ENCODE assay signal across 18 cellular contexts in the genomic region with DNA sequence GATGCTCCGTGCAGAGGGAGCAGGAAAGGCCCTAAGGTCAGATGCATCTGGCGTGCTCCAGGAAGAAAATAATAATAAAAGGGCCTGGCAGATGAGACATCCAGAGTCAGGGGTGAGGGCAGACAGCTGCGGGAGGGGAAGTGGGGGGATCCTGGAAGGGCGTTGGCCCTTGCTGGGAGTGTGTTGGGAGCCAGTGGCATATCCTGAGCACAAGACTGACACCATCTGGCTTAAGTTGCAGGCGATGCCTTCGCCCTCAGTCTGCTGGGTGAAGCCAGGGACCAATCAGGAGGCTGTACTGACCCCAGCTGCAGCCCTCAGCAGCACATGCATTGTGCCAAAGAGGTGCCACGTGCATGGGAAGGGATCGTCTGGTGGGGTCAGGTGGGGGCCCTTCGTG. TPM values are rescaled to one million over a fixed set of nuclear protein-coding genes. Genes with fewer than 3 reads are reported as not detected.
DNase-seq lines count a peak whose midpoint lies in the region; ATAC-seq, FAIRE-seq and TF ChIP-seq lines count a peak whose summit lies in the region.
"Had no signal": no experiment of that assay in that cellular context is flagged by ENCODE, and none has a peak within 500 bp of the region (broad histone marks: within the 10 kb centered on the region; RNA-seq: fewer than 3 reads in every experiment).

No MANE protein-coding gene starts in this region.

- no peaks in the 10 kb centered on the region for H3K36me3 ChIP-seq in right lobe of liver
- no peaks in the 10 kb centered on the region for H3K36me3 ChIP-seq in HepG2 (replicated peaks in 1 of 2; ENCODE audit: control insufficient read depth in 1 of 2, insufficient read depth in 2 of 2, low read length in 2 of 2)
- no peaks in the 10 kb centered on the region for H3K36me3 ChIP-seq in GM12878 (ENCODE audit: control insufficient read depth in 2 of 2, insufficient read depth in 2 of 2, low read length in 1 of 2)
- no peaks in the 10 kb centered on the region for H3K36me3 ChIP-seq in effector memory CD4-positive, alpha-beta T cell (ENCODE audit: control insufficient read depth, insufficient read depth, low read length)
- H3K36me3 ChIP-seq: neutrophil had no signal

- FAIRE-seq in HepG2 (lab: Jason Lieb, UNC): no peak
- no peak for FAIRE-seq in GM12878 (lab: Jason Lieb, UNC)

- in situ Hi-C loops in HepG2 (cut with HindIII; ENCODE audit: extremely low pct_ligation_motif_present, low pct_unique_long_range_greater_than_20kb) (loop anchor here (10.0 kb wide), 1 partner anchor 366 kb away; no protein-coding TSS in a partner anchor), GM12878 (cut with MboI) (no loop called here)

- 17% methylated on average over 6 of the region's 9 CpGs for WGBS in right lobe of liver (ENCODE audit: insufficient coverage, low coverage, low lambda C conversion rate, missing lambda C conversion rate)
- WGBS in HepG2 (ENCODE audit: low lambda C conversion rate): 5% methylated on average over 9 of the region's 9 CpGs
- 28% methylated on average over 9 of the region's 9 CpGs for WGBS in GM12878 (ENCODE audit: insufficient coverage, insufficient replicate concordance, low lambda C conversion rate, missing lambda C conversion rate)

- peak in 3 of 4 donors; percentile 16 to 33 (median 31) for ATAC-seq in right lobe of liver
- ATAC-seq in HepG2: no peak
- peak; percentile 40 for ATAC-seq in GM12878
- ATAC-seq in GM18498 (IDR thresholded peaks at IDR 0.05; ENCODE audit: unreplicated experiment): no peak
- ATAC-seq: sciatic nerve had no signal

- SMC1A ChIA-PET in GM12878 (lab: Charles Lee; ENCODE audit: uncharacterized antibody, unreplicated experiment): interaction anchor here (0.6 to 3.5 kb wide), 14 partner anchors 9 to 320 kb away, joined by 3 to 22 read pairs (median 4); no protein-coding TSS in a partner anchor

- TF ChIP-seq EP300 in HepG2 (IDR thresholded peaks at IDR 0.05; ENCODE audit: low read depth in 2 of 2, low read length in 2 of 2): no peak
- TF ChIP-seq EP300 in HepG2 (CRISPR knock-in tag; IDR thresholded peaks at IDR 0.05; ENCODE audit: borderline replicate concordance): no peak
- no peak for TF ChIP-seq EP300 in GM12878 (IDR thresholded peaks at IDR 0.05; ENCODE audit: borderline replicate concordance in 1 of 2, control insufficient read depth in 1 of 2, low read depth in 2 of 2, low read length in 2 of 2)

- no peak overlapping the region for H3K4me2 ChIP-seq in HepG2 (ENCODE audit: low read depth, low read length)
- H3K4me2 ChIP-seq in GM12878 (ENCODE audit: control insufficient read depth, insufficient read depth): no peak overlapping the region

- no peaks in the 10 kb centered on the region for H3K27me3 ChIP-seq in right lobe of liver
- H3K27me3 ChIP-seq in HepG2 (ENCODE audit: control insufficient read depth in 1 of 2, insufficient read depth in 2 of 2, low read length in 2 of 2): peaks cover 12 to 73% of the 10 kb centered on the region in 2 experiments; a peak in 4 of 5 replicates
- H3K27me3 ChIP-seq in GM12878 (replicated peaks in 1 of 2; ENCODE audit: control insufficient read depth in 2 of 2, insufficient read depth in 2 of 2, low read length in 1 of 2): no peaks in the 10 kb centered on the region
- H3K27me3 ChIP-seq in effector memory CD4-positive, alpha-beta T cell (replicated peaks; ENCODE audit: control insufficient read depth, insufficient read depth, low read length, poor library complexity, severe bottlenecking): peaks cover 5% of the 10 kb centered on the region

- TF ChIP-seq RAD21 in HepG2 (CRISPR knock-in tag; IDR thresholded peaks at IDR 0.05): no peak
- TF ChIP-seq RAD21 in GM12878 (IDR thresholded peaks at IDR 0.05; ENCODE audit: insufficient read depth, low read depth, low read length): no peak

- BruUV-seq in HepG2 (replicated peaks; lab: Mats Ljungman, UMichigan): no TSS peak
- BruUV-seq in GM12878 (replicated peaks; lab: Mats Ljungman, UMichigan): no TSS peak

- RAD21 ChIA-PET in GM12878 (lab: Charles Lee; ENCODE audit: unreplicated experiment): interaction anchor here (0.7 to 3.2 kb wide), 11 partner anchors 9 to 336 kb away, joined by 3 to 16 read pairs (median 4); no protein-coding TSS in a partner anchor

- H2AFZ ChIP-seq in HepG2 (ENCODE audit: low read length) (no peak overlapping the region), GM12878 (ENCODE audit: control insufficient read depth, low read depth, low read length) (no peak overlapping the region)

- TF ChIP-seq CTCF in right lobe of liver (IDR thresholded peaks at IDR 0.05) (no peak), HepG2 (CRISPR knock-in tag; IDR thresholded peaks at IDR 0.05) (no peak; the same call in 1 of the 2 replicates), GM12878 (IDR thresholded peaks at IDR 0.05 in 2 of 3, conservative IDR thresholded peaks at IDR 0.05 in 1 of 3; ENCODE audit: control insufficient read depth in 2 of 3, extremely low read depth in 1 of 3, insufficient read depth in 1 of 3, low read depth in 3 of 3, low read length in 3 of 3) (peak in 1 of 3 experiments; percentile 19; a peak in 1 of 6 replicates)

- no peaks in the 10 kb centered on the region for H3K9me3 ChIP-seq in right lobe of liver
- H3K9me3 ChIP-seq in HepG2 (ENCODE audit: low read length): no peaks in the 10 kb centered on the region
- H3K9me3 ChIP-seq in GM12878 (replicated peaks; ENCODE audit: control insufficient read depth, insufficient read depth, low read length): no peaks in the 10 kb centered on the region; the same call in 2 of the 3 replicates
- H3K9me3 ChIP-seq in effector memory CD4-positive, alpha-beta T cell (ENCODE audit: control insufficient read depth, low read length): no peaks in the 10 kb centered on the region
- H3K9me3 ChIP-seq: neutrophil had no signal

- H3K79me2 ChIP-seq in HepG2 (ENCODE audit: insufficient read depth, low read length) (no peaks in the 10 kb centered on the region), GM12878 (ENCODE audit: control insufficient read depth, insufficient read depth, low read length) (no peaks in the 10 kb centered on the region)

- CTCF ChIA-PET in HepG2 (lab: Yijun Ruan, JAX; ENCODE audit: low intra/inter-chr PET ratio, low total read pairs): no interaction called here
- CTCF ChIA-PET in GM12878 (lab: Yijun Ruan, JAX): interaction anchor here (1.1 to 3.0 kb wide), 7 partner anchors 10 to 467 kb away, joined by 3 to 14 read pairs (median 4); no protein-coding TSS in a partner anchor

- H4K20me1 ChIP-seq in HepG2 (ENCODE audit: insufficient read depth, low read length): no peaks in the 10 kb centered on the region
- H4K20me1 ChIP-seq in GM12878 (ENCODE audit: control insufficient read depth, insufficient read depth): no peaks in the 10 kb centered on the region

- no peak for TF ChIP-seq POLR2A in right lobe of liver (IDR thresholded peaks at IDR 0.05)
- no peak for TF ChIP-seq POLR2A in HepG2 (IDR thresholded peaks at IDR 0.05; ENCODE audit: insufficient read depth in 1 of 2, low read depth in 2 of 2, low read length in 2 of 2)
- TF ChIP-seq POLR2A in GM12878 (IDR thresholded peaks at IDR 0.05; ENCODE audit: low read depth, low read length): no peak

- H3K27ac ChIP-seq in right lobe of liver: no peak overlapping the region
- H3K27ac ChIP-seq in HepG2 (ENCODE audit: extremely low read length, insufficient read depth, low read length): no peak overlapping the region
- no peak overlapping the region for H3K27ac ChIP-seq in GM12878 (ENCODE audit: control insufficient read depth, insufficient read depth)
- no peak overlapping the region for H3K27ac ChIP-seq in effector memory CD4-positive, alpha-beta T cell (ENCODE audit: insufficient read depth, low read length, poor library complexity, severe bottlenecking)
- H3K27ac ChIP-seq: neutrophil, VCaP had no signal

- POLR2A ChIA-PET in HepG2 (lab: Yijun Ruan, JAX): no interaction called here
- POLR2A ChIA-PET in GM12878 (lab: Charles Lee): interaction anchor here (0.7 to 1.9 kb wide), 4 partner anchors 11 to 176 kb away, joined by 4 to 7 read pairs (median 6); no protein-coding TSS in a partner anchor

- DNase-seq in right lobe of liver: no peak
- DNase-seq in HepG2 (ENCODE audit: low spot score): no peak
- peak; percentile 44 for DNase-seq in NCI-H69 (lab: John Stamatoyannopoulos, UW)
- DNase-seq in GM12878 (ENCODE audit: low read depth, low spot score): no peak
- no peak for DNase-seq in NCI-H345 (lab: John Stamatoyannopoulos, UW)
- DNase-seq in NCI-H128 (lab: John Stamatoyannopoulos, UW; ENCODE audit: unreplicated experiment): no peak
- no peak for DNase-seq in effector memory CD4-positive, alpha-beta T cell
- DNase-seq: caudate nucleus; GDM1; stimulated activated CD4-positive, alpha-beta T cell treated with anti-CD3 and anti-CD28 coated beads, Interleukin-2, amount 100 ng/mL, for 24 hours had no signal

- intact Hi-C loops in right lobe of liver (cut with DNase I) (loop anchor here in 1 of 2 donors (10.0 kb wide), 1 partner anchor 296 kb away; no protein-coding TSS in a partner anchor), HepG2 (cut with micrococcal nuclease; ENCODE audit: unreplicated experiment) (loop anchor here (10.0 kb wide), 1 partner anchor 286 kb away; the partner anchor contains the start of gene ZFP62), GM12878 (cut with micrococcal nuclease; ENCODE audit: unreplicated experiment) (loop anchor here (10.0 kb wide), 4 partner anchors 46 to 346 kb away; partner anchors contain the start of gene MGAT1)

- no peak overlapping the region for H3K9ac ChIP-seq in HepG2 (ENCODE audit: insufficient read depth, low read depth, low read length)
- no peak overlapping the region for H3K9ac ChIP-seq in GM12878 (ENCODE audit: control insufficient read depth, insufficient read depth, low read length)

- H3K4me1 ChIP-seq in right lobe of liver: no peaks in the 10 kb centered on the region
- no peaks in the 10 kb centered on the region for H3K4me1 ChIP-seq in HepG2 (ENCODE audit: insufficient read depth, low read length)
- 0 out of 2 replicates have a peak, but pooled peaks cover 6% of the 10 kb centered on the region for H3K4me1 ChIP-seq in GM12878 (ENCODE audit: control insufficient read depth, insufficient read depth, low read length)
- H3K4me1 ChIP-seq in effector memory CD4-positive, alpha-beta T cell (ENCODE audit: control insufficient read depth, insufficient read depth, low read length, poor library complexity, severe bottlenecking): no peaks in the 10 kb centered on the region

- no peak overlapping the region for H3K4me3 ChIP-seq in right lobe of liver
- H3K4me3 ChIP-seq in HepG2 (replicated peaks in 1 of 3; ENCODE audit: insufficient read depth in 1 of 3, low read depth in 2 of 3, low read length in 3 of 3): no peak overlapping the region
- no peak overlapping the region for H3K4me3 ChIP-seq in GM12878
- no peak overlapping the region for H3K4me3 ChIP-seq in effector memory CD4-positive, alpha-beta T cell (ENCODE audit: insufficient read depth, low read depth, low read length, poor library complexity, severe bottlenecking)

RNA-seq across cellular contexts. Expression of gene OR2V2, which starts 3.8 kb away (rescaled TPM):
- total RNA-seq in right lobe of liver (not detected), HepG2 (2016; rRNA removed; fragmentation: Illumina TruSeq; extraction: Trizol) (not detected in 2 replicates), GM12878 (2014; rRNA removed) (not detected in 2 replicates), GM12878 (2014; rRNA removed; fragmentation: Illumina TruSeq; extraction: Trizol) (not detected in 2 replicates), GM12878 (2021) (not detected in 2 replicates)
- total RNA-seq in HepG2 (2016; cell fraction: cytosol; rRNA removed; fragmentation: Illumina TruSeq; extraction: Trizol; ENCODE audit: low read depth): not detected in 2 replicates
- total RNA-seq in HepG2 (2016; cell fraction: insoluble cytoplasmic fraction; rRNA removed; fragmentation: Illumina TruSeq; extraction: Trizol): not detected in 2 replicates
- not detected in 2 replicates for total RNA-seq in HepG2 (2016; cell fraction: membrane; rRNA removed; fragmentation: Illumina TruSeq; extraction: Trizol)
- not detected in 2 replicates for total RNA-seq in HepG2 (2016; cell fraction: nucleus; rRNA removed; fragmentation: Illumina TruSeq; extraction: Trizol)
- polyA plus RNA-seq in HepG2 (2011; rRNA removed) (not detected in 2 replicates), GM12878 (2011; rRNA removed) (0.14 and 0.26 TPM in 2 replicates), GM12878 (2014; fragmentation: Illumina TruSeq; extraction: Trizol) (0.11 TPM in 1 of 2 replicates, not detected in the other), GM12878 (2014; fragmentation: Nextera tagmentation; extraction: Ambion mirVana) (not detected), GM12878 (2014; rRNA removed) (not detected in 2 replicates), GM12878 (2016; fragmentation: Nextera tagmentation; extraction: Ambion mirVana) (not detected)
- not detected in 2 replicates for polyA plus RNA-seq in HepG2 (2011; cell fraction: cytosol; rRNA removed)
- polyA plus RNA-seq in HepG2 (2011; cell fraction: nucleus; rRNA removed): not detected in 2 replicates
- not detected in 2 replicates for polyA plus RNA-seq in HepG2 (2012)
- polyA plus RNA-seq in HepG2 (2016; cell fraction: cytosol; fragmentation: Illumina TruSeq; extraction: Trizol; ENCODE audit: low read depth): not detected in 2 replicates
- not detected in 2 replicates for polyA plus RNA-seq in HepG2 (2016; cell fraction: insoluble cytoplasmic fraction; fragmentation: Illumina TruSeq; extraction: Trizol; ENCODE audit: low read depth)
- polyA plus RNA-seq in HepG2 (2016; cell fraction: membrane; fragmentation: Illumina TruSeq; extraction: Trizol; ENCODE audit: low read depth): not detected in 2 replicates
- polyA plus RNA-seq in HepG2 (2016; cell fraction: nucleus; fragmentation: Illumina TruSeq; extraction: Trizol; ENCODE audit: insufficient read depth, low read depth): not detected in 2 replicates
- not detected in 2 replicates for polyA minus RNA-seq in HepG2 (2011; rRNA and poly(A)+ RNA removed; ENCODE audit: low replicate concordance)
- polyA minus RNA-seq in HepG2 (2011; cell fraction: cytosol; rRNA and poly(A)+ RNA removed): not detected in 2 replicates
- not detected in 2 replicates for polyA minus RNA-seq in HepG2 (2011; cell fraction: nucleus; rRNA and poly(A)+ RNA removed)
- 0.20 and 0.56 TPM in 2 replicates for total RNA-seq in GM12878 (2013; cell fraction: nucleolus; rRNA removed)
- polyA plus RNA-seq in GM12878 (2011; ENCODE audit: low read depth): not detected
- 0.09 and 0.13 TPM in 2 replicates for polyA plus RNA-seq in GM12878 (2011; cell fraction: cytosol; rRNA removed)
- polyA plus RNA-seq in GM12878 (2011; cell fraction: nucleus; rRNA removed): 0.22 and 0.25 TPM in 2 replicates
- not detected in 2 replicates for polyA plus RNA-seq in GM12878 (2012)
- 0.05 and 0.88 TPM in 2 replicates for polyA minus RNA-seq in GM12878 (2011; rRNA and poly(A)+ RNA removed)
- polyA minus RNA-seq in GM12878 (2011; cell fraction: cytosol; rRNA and poly(A)+ RNA removed): not detected in 2 replicates
- 0.24 and 0.29 TPM in 2 replicates for polyA minus RNA-seq in GM12878 (2011; cell fraction: nucleus; rRNA and poly(A)+ RNA removed)
- total RNA-seq: fibroblast of lung, kidney epithelial cell, sciatic nerve, subcutaneous adipose tissue had no signal
- polyA plus RNA-seq: adipose tissue, fibroblast of lung had no signal

RNA-seq across cellular contexts. Expression of gene OR2V1, which starts 20.2 kb away (rescaled TPM):
- total RNA-seq in right lobe of liver: not detected
- not detected in 2 replicates for total RNA-seq in HepG2 (2016; rRNA removed; fragmentation: Illumina TruSeq; extraction: Trizol)
- not detected in 2 replicates for total RNA-seq in HepG2 (2016; cell fraction: cytosol; rRNA removed; fragmentation: Illumina TruSeq; extraction: Trizol; ENCODE audit: low read depth)
- total RNA-seq in HepG2 (2016; cell fraction: insoluble cytoplasmic fraction; rRNA removed; fragmentation: Illumina TruSeq; extraction: Trizol): not detected in 2 replicates
- total RNA-seq in HepG2 (2016; cell fraction: membrane; rRNA removed; fragmentation: Illumina TruSeq; extraction: Trizol): not detected in 2 replicates
- not detected in 2 replicates for total RNA-seq in HepG2 (2016; cell fraction: nucleus; rRNA removed; fragmentation: Illumina TruSeq; extraction: Trizol)
- polyA plus RNA-seq in HepG2 (2011; rRNA removed): not detected in 2 replicates
- polyA plus RNA-seq in HepG2 (2011; cell fraction: cytosol; rRNA removed): not detected in 2 replicates
- polyA plus RNA-seq in HepG2 (2011; cell fraction: nucleus; rRNA removed): not detected in 2 replicates
- polyA plus RNA-seq in HepG2 (2012): not detected in 2 replicates
- polyA plus RNA-seq in HepG2 (2016; cell fraction: cytosol; fragmentation: Illumina TruSeq; extraction: Trizol; ENCODE audit: low read depth): not detected in 2 replicates
- polyA plus RNA-seq in HepG2 (2016; cell fraction: insoluble cytoplasmic fraction; fragmentation: Illumina TruSeq; extraction: Trizol; ENCODE audit: low read depth): not detected in 2 replicates
- polyA plus RNA-seq in HepG2 (2016; cell fraction: membrane; fragmentation: Illumina TruSeq; extraction: Trizol; ENCODE audit: low read depth): not detected in 2 replicates
- polyA plus RNA-seq in HepG2 (2016; cell fraction: nucleus; fragmentation: Illumina TruSeq; extraction: Trizol; ENCODE audit: insufficient read depth, low read depth): not detected in 2 replicates
- not detected in 2 replicates for polyA minus RNA-seq in HepG2 (2011; rRNA and poly(A)+ RNA removed; ENCODE audit: low replicate concordance)
- polyA minus RNA-seq in HepG2 (2011; cell fraction: cytosol; rRNA and poly(A)+ RNA removed): not detected in 2 replicates
- not detected in 2 replicates for polyA minus RNA-seq in HepG2 (2011; cell fraction: nucleus; rRNA and poly(A)+ RNA removed)
- 1.1 and 2.0 TPM in 2 replicates for total RNA-seq in GM12878 (2013; cell fraction: nucleolus; rRNA removed)
- total RNA-seq in GM12878 (2014; rRNA removed): 0.05 TPM in 1 of 2 replicates, not detected in the other
- total RNA-seq in GM12878 (2014; rRNA removed; fragmentation: Illumina TruSeq; extraction: Trizol): not detected in 2 replicates
- not detected in 2 replicates for total RNA-seq in GM12878 (2021)
- polyA plus RNA-seq in GM12878 (2011; ENCODE audit: low read depth): 0.18 TPM
- polyA plus RNA-seq in GM12878 (2011; rRNA removed): 3.2 and 4.4 TPM in 2 replicates
- 3.7 and 4.0 TPM in 2 replicates for polyA plus RNA-seq in GM12878 (2011; cell fraction: cytosol; rRNA removed)
- polyA plus RNA-seq in GM12878 (2011; cell fraction: nucleus; rRNA removed): 1.9 and 4.3 TPM in 2 replicates
- polyA plus RNA-seq in GM12878 (2012): 0.18 and 0.20 TPM in 2 replicates
- not detected in 2 replicates for polyA plus RNA-seq in GM12878 (2014; fragmentation: Illumina TruSeq; extraction: Trizol)
- polyA plus RNA-seq in GM12878 (2014; fragmentation: Nextera tagmentation; extraction: Ambion mirVana): not detected
- not detected in 2 replicates for polyA plus RNA-seq in GM12878 (2014; rRNA removed)
- under 1 TPM in 1 of 2 experiments, not detected in 1; 0.20 TPM for polyA plus RNA-seq in GM12878 (2016; fragmentation: Nextera tagmentation; extraction: Ambion mirVana)
- polyA minus RNA-seq in GM12878 (2011; rRNA and poly(A)+ RNA removed): 3.6 and 4.9 TPM in 2 replicates
- polyA minus RNA-seq in GM12878 (2011; cell fraction: cytosol; rRNA and poly(A)+ RNA removed): 0.53 and 1.8 TPM in 2 replicates
- polyA minus RNA-seq in GM12878 (2011; cell fraction: nucleus; rRNA and poly(A)+ RNA removed): 0.85 and 0.86 TPM in 2 replicates
- total RNA-seq: fibroblast of lung, kidney epithelial cell, sciatic nerve, subcutaneous adipose tissue had no signal
- polyA plus RNA-seq: adipose tissue, fibroblast of lung had no signal

RNA-seq across cellular contexts. Expression of gene TRIM7, which starts 53.9 kb away (rescaled TPM):
- 1 to 10 TPM in 1 of 6 experiments, under 1 TPM in 4, not detected in 1; 0.07 to 1.4 (median 0.26) TPM for total RNA-seq in right lobe of liver
- total RNA-seq in HepG2 (2016; rRNA removed; fragmentation: Illumina TruSeq; extraction: Trizol): not detected in 2 replicates
- not detected in 2 replicates for total RNA-seq in HepG2 (2016; cell fraction: cytosol; rRNA removed; fragmentation: Illumina TruSeq; extraction: Trizol; ENCODE audit: low read depth)
- not detected in 2 replicates for total RNA-seq in HepG2 (2016; cell fraction: insoluble cytoplasmic fraction; rRNA removed; fragmentation: Illumina TruSeq; extraction: Trizol)
- total RNA-seq in HepG2 (2016; cell fraction: membrane; rRNA removed; fragmentation: Illumina TruSeq; extraction: Trizol): not detected in 2 replicates
- total RNA-seq in HepG2 (2016; cell fraction: nucleus; rRNA removed; fragmentation: Illumina TruSeq; extraction: Trizol): not detected in 2 replicates
- 0.10 and 0.13 TPM in 2 replicates for polyA plus RNA-seq in HepG2 (2011; rRNA removed)
- polyA plus RNA-seq in HepG2 (2011; cell fraction: cytosol; rRNA removed): 0.11 and 0.13 TPM in 2 replicates
- polyA plus RNA-seq in HepG2 (2011; cell fraction: nucleus; rRNA removed): 0.16 and 0.29 TPM in 2 replicates
- 0.13 TPM in 1 of 2 replicates, not detected in the other for polyA plus RNA-seq in HepG2 (2012)
- polyA plus RNA-seq in HepG2 (2016; cell fraction: cytosol; fragmentation: Illumina TruSeq; extraction: Trizol; ENCODE audit: low read depth): not detected in 2 replicates
- polyA plus RNA-seq in HepG2 (2016; cell fraction: insoluble cytoplasmic fraction; fragmentation: Illumina TruSeq; extraction: Trizol; ENCODE audit: low read depth): not detected in 2 replicates
- 0.23 TPM in 1 of 2 replicates, not detected in the other for polyA plus RNA-seq in HepG2 (2016; cell fraction: membrane; fragmentation: Illumina TruSeq; extraction: Trizol; ENCODE audit: low read depth)
- not detected in 2 replicates for polyA plus RNA-seq in HepG2 (2016; cell fraction: nucleus; fragmentation: Illumina TruSeq; extraction: Trizol; ENCODE audit: insufficient read depth, low read depth)
- 10.8 TPM in 1 of 2 replicates, not detected in the other for polyA minus RNA-seq in HepG2 (2011; rRNA and poly(A)+ RNA removed; ENCODE audit: low replicate concordance)
- polyA minus RNA-seq in HepG2 (2011; cell fraction: cytosol; rRNA and poly(A)+ RNA removed): 0.88 TPM in 1 of 2 replicates, not detected in the other
- polyA minus RNA-seq in HepG2 (2011; cell fraction: nucleus; rRNA and poly(A)+ RNA removed): 1.2 TPM in 1 of 2 replicates, not detected in the other
- total RNA-seq in GM12878 (2013; cell fraction: nucleolus; rRNA removed): 0.59 and 0.84 TPM in 2 replicates
- 0.54 and 1.1 TPM in 2 replicates for total RNA-seq in GM12878 (2014; rRNA removed)
- 0.22 and 0.46 TPM in 2 replicates for total RNA-seq in GM12878 (2014; rRNA removed; fragmentation: Illumina TruSeq; extraction: Trizol)
- 0.38 and 0.96 TPM in 2 replicates for total RNA-seq in GM12878 (2021)
- polyA plus RNA-seq in GM12878 (2011; ENCODE audit: low read depth): 1.1 TPM
- 1.6 TPM in 2 replicates for polyA plus RNA-seq in GM12878 (2011; rRNA removed)
- 0.97 and 1.0 TPM in 2 replicates for polyA plus RNA-seq in GM12878 (2011; cell fraction: cytosol; rRNA removed)
- polyA plus RNA-seq in GM12878 (2011; cell fraction: nucleus; rRNA removed): 2.2 and 2.4 TPM in 2 replicates
- 0.87 and 1.7 TPM in 2 replicates for polyA plus RNA-seq in GM12878 (2012)
- 0.32 and 0.33 TPM in 2 replicates for polyA plus RNA-seq in GM12878 (2014; fragmentation: Illumina TruSeq; extraction: Trizol)
- under 1 TPM; 0.02 to 0.20 TPM for polyA plus RNA-seq in GM12878 (2014; fragmentation: Nextera tagmentation; extraction: Ambion mirVana)
- 0.84 and 1.1 TPM in 2 replicates for polyA plus RNA-seq in GM12878 (2014; rRNA removed)
- 1 to 10 TPM in 1 of 2 experiments, under 1 TPM in 1; 0.44 to 1.3 TPM for polyA plus RNA-seq in GM12878 (2016; fragmentation: Nextera tagmentation; extraction: Ambion mirVana)
- 0.80 and 0.88 TPM in 2 replicates for polyA minus RNA-seq in GM12878 (2011; rRNA and poly(A)+ RNA removed)
- 0.83 and 1.1 TPM in 2 replicates for polyA minus RNA-seq in GM12878 (2011; cell fraction: cytosol; rRNA and poly(A)+ RNA removed)
- polyA minus RNA-seq in GM12878 (2011; cell fraction: nucleus; rRNA and poly(A)+ RNA removed): 0.73 and 1.5 TPM in 2 replicates

Comparison
In these comparisons a context has a peak if more than half of its experiments do, and no peak if none do; other contexts are left out.
1. ATAC-seq: peak in right lobe of liver (3 of 4) and GM12878 (single experiment); none in HepG2 (single experiment) and GM18498 (single experiment).